Comparison of ENCODE assay signal across 9 cellular contexts in the genomic region with DNA sequence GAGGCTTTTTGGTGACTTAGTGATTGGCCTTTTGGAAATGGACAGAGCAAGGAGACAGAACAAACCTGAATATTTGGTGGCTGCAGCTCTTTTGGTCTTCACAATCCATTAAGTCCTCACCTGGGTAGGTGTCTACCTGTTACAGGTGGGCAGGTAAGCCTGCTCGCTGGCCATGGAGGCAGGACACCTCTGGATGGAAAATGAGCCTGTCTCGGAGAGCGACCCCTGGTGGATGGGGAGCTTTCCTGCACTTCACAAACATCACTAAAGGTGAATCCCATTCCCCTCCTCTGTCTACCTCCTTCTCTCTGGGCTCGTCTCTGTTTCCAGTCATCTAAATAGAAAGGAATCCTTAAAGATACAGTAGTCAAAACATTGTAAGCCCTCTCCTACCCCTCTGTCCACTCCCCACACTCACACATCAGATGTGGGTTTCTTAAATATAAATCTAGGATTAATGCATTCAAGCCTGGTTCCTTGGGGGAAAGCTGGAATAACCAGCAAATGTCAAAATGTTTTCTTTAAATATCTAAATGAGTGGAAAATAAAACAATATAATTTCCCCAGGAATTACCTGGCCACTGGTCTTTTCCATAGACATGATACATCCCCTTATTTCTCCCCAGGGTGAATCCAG.
A peak's percentile ranks its signal among the peaks of the same experiment; 100 is the strongest.
DNase-seq lines count a peak whose midpoint lies in the region; ATAC-seq and TF ChIP-seq lines count a peak whose summit lies in the region.
"Had no signal": no experiment of that assay in that cellular context is flagged by ENCODE, and none has a peak within 500 bp of the region (broad histone marks: within the 10 kb centered on the region; RNA-seq: fewer than 3 reads in every experiment).

No MANE protein-coding gene starts in this region.

- intact Hi-C loops in activated B cell treated with CpG ODN at 0.5 μM for 24 hours (cut with micrococcal nuclease): no loop called here

- H3K27me3 ChIP-seq in DND-41 (ENCODE audit: insufficient read depth, low read length, poor library complexity): no peaks in the 10 kb centered on the region
- no peaks in the 10 kb centered on the region for H3K27me3 ChIP-seq in parathyroid adenoma (ENCODE audit: control insufficient read depth, insufficient read depth, low read length)

- H3K79me2 ChIP-seq in DND-41 (ENCODE audit: insufficient read depth, low read length) (peaks cover 88% of the 10 kb centered on the region), parathyroid adenoma (peaks cover 20% of the 10 kb centered on the region)

- no peaks in the 10 kb centered on the region for H3K9me3 Mint-ChIP-seq in activated B cell treated with CpG ODN at 0.5 μM for 24 hours
- H3K9me3 Mint-ChIP-seq: stimulated activated naive CD8-positive, alpha-beta T cell treated with anti-CD3 and anti-CD28 coated beads, Interleukin-15, Interleukin-2, amounts not matched to agents 100 ng/mL and 50 ng/mL, for 24 hours had no signal

- no peaks in the 10 kb centered on the region for H4K20me1 ChIP-seq in DND-41 (ENCODE audit: insufficient read depth, low read length)

- H3K4me1 Mint-ChIP-seq in activated B cell treated with CpG ODN at 0.5 μM for 24 hours: no peaks in the 10 kb centered on the region

- H3K9ac ChIP-seq in DND-41 (ENCODE audit: low read depth, low read length): peak overlapping the region; percentile 73
- no peak overlapping the region for H3K9ac ChIP-seq in parathyroid adenoma

- no peak overlapping the region for H2AFZ ChIP-seq in DND-41 (ENCODE audit: low read depth, low read length)
- H2AFZ ChIP-seq in parathyroid adenoma: no peak overlapping the region

- POLR2A ChIA-PET in activated B cell treated with CpG ODN at 0.5 μM for 24 hours (lab: Charles Lee): interaction anchor here (0.7 kb wide), 1 partner anchor 313 kb away, joined by 4 read pairs; no protein-coding TSS in a partner anchor

- no peak overlapping the region for H3K4me3 Mint-ChIP-seq in activated B cell treated with CpG ODN at 0.5 μM for 24 hours
- H3K4me3 Mint-ChIP-seq: stimulated activated naive CD8-positive, alpha-beta T cell treated with anti-CD3 and anti-CD28 coated beads, Interleukin-15, Interleukin-2, amounts not matched to agents 100 ng/mL and 50 ng/mL, for 24 hours had no signal

- no peaks in the 10 kb centered on the region for H3K36me3 Mint-ChIP-seq in activated B cell treated with CpG ODN at 0.5 μM for 24 hours (ENCODE audit: low read depth)

- no peak overlapping the region for H3K27ac Mint-ChIP-seq in activated B cell treated with CpG ODN at 0.5 μM for 24 hours
- H3K27ac Mint-ChIP-seq: stimulated activated naive CD8-positive, alpha-beta T cell treated with anti-CD3 and anti-CD28 coated beads, Interleukin-15, Interleukin-2, amounts not matched to agents 100 ng/mL and 50 ng/mL, for 24 hours had no signal

- H3K36me3 ChIP-seq in DND-41 (ENCODE audit: insufficient read depth, low read length) (peaks cover 56% of the 10 kb centered on the region), parathyroid adenoma (ENCODE audit: control insufficient read depth, insufficient read depth, low read length) (no peaks in the 10 kb centered on the region)

- TF ChIP-seq CTCF in DND-41 (IDR thresholded peaks at IDR 0.05; ENCODE audit: borderline replicate concordance, extremely low read depth, low read length, poor library complexity, severe bottlenecking) (peak; percentile 76), activated B cell treated with CpG ODN at 0.5 μM for 24 hours (IDR thresholded peaks at IDR 0.05) (no peak), parathyroid adenoma (IDR thresholded peaks at IDR 0.05) (peak; percentile 68), omental fat pad (IDR thresholded peaks at IDR 0.05) (no peak)

- H3K4me2 ChIP-seq in DND-41 (ENCODE audit: insufficient read depth, low read length) (peak overlapping the region; percentile 70), parathyroid adenoma (ENCODE audit: low read length) (no peak overlapping the region)

- H3K4me3 ChIP-seq in DND-41 (ENCODE audit: low read depth in 1 of 2, low read length in 2 of 2): peak overlapping the region in 1 of 2 experiments; percentile 3; a peak in 1 of 4 replicates
- H3K4me3 ChIP-seq in Jurkat, Clone E6-1 (ENCODE audit: low read length): no peak overlapping the region
- no peak overlapping the region for H3K4me3 ChIP-seq in parathyroid adenoma (ENCODE audit: low read depth, low read length)

- no peaks in the 10 kb centered on the region for H3K27me3 Mint-ChIP-seq in activated B cell treated with CpG ODN at 0.5 μM for 24 hours
- H3K27me3 Mint-ChIP-seq: stimulated activated naive CD8-positive, alpha-beta T cell treated with anti-CD3 and anti-CD28 coated beads, Interleukin-15, Interleukin-2, amounts not matched to agents 100 ng/mL and 50 ng/mL, for 24 hours had no signal

- CTCF ChIA-PET in activated B cell treated with CpG ODN at 0.5 μM for 24 hours (lab: Charles Lee): interaction anchor here (0.8 to 3.0 kb wide), 5 partner anchors 205 to 323 kb away, joined by 3 to 14 read pairs (median 4); a partner anchor contains a TSS

- peak; percentile 49 for DNase-seq in DND-41
- DNase-seq in Jurkat, Clone E6-1 (ENCODE audit: low read depth, low spot score): peak; percentile 63
- peak; percentile 20 for DNase-seq in activated B cell treated with CpG ODN at 0.5 μM for 24 hours
- peak; percentile 26 for DNase-seq in effector CD4-positive, alpha-beta T cell
- no peak for DNase-seq in omental fat pad (ENCODE audit: low spot score)

- ATAC-seq in DND-41 (ENCODE audit: insufficient read depth, low read depth) (no peak), activated B cell treated with CpG ODN at 0.5 μM for 24 hours (ENCODE audit: low read depth) (no peak), omental fat pad (ENCODE audit: low FRiP score) (no peak), GM19035 (IDR thresholded peaks at IDR 0.05; ENCODE audit: unreplicated experiment) (no peak), HG03025 (IDR thresholded peaks at IDR 0.05; ENCODE audit: low FRiP score, unreplicated experiment) (no peak)

- H3K4me1 ChIP-seq in DND-41 (ENCODE audit: insufficient read depth, low read length): peaks cover 100% of the 10 kb centered on the region
- H3K4me1 ChIP-seq in parathyroid adenoma: peaks cover 34% of the 10 kb centered on the region

- H3K9me3 ChIP-seq in DND-41 (ENCODE audit: insufficient read depth, low read length, severe bottlenecking) (no peaks in the 10 kb centered on the region), parathyroid adenoma (ENCODE audit: control insufficient read depth, low read length) (no peaks in the 10 kb centered on the region)

- H3K27ac ChIP-seq in DND-41 (ENCODE audit: low read length): peak overlapping the region; percentile 98
- no peak overlapping the region for H3K27ac ChIP-seq in parathyroid adenoma

Comparison
In these comparisons a context has a peak if more than half of its experiments do, and no peak if none do; other contexts are left out.
1. CTCF ChIP-seq: peak in DND-41 (single experiment) and parathyroid adenoma (single experiment); none in activated B cell treated with CpG ODN at 0.5 μM for 24 hours (single experiment) and omental fat pad (0 of 3).